Comparison of ENCODE assay signal across 22 cellular contexts in genomic region chr2:218877891-218878290, GRCh38. TPM values are rescaled to one million over a fixed set of nuclear protein-coding genes. Genes with fewer than 3 reads are reported as not detected.
"Had no signal": no experiment of that assay in that cellular context is flagged by ENCODE, and none has a peak within 500 bp of the region (broad histone marks: within the 10 kb centered on the region; RNA-seq: fewer than 3 reads in every experiment).

No MANE protein-coding gene starts in this region.

- H3K27ac ChIP-seq: ascending aorta, breast epithelium, gastroesophageal sphincter, hepatocyte, thyroid gland, vagina had no signal

- H3K4me3 ChIP-seq: ascending aorta, breast epithelium, gastroesophageal sphincter, hepatocyte, thyroid gland, vagina had no signal

- H3K36me3 ChIP-seq: ascending aorta, breast epithelium, gastroesophageal sphincter, thyroid gland, vagina had no signal

- ATAC-seq: activated naive CD8-positive, alpha-beta T cell treated with anti-CD3 and anti-CD28 coated beads, Interleukin-2, amount 50 U/mL, for 24 hours; activated T-helper 17 cell treated with anti-CD3 and anti-CD28 coated beads, Interleukin-2, amount 50 U/mL, for 72 hours; gastroesophageal sphincter; left lobe of liver; naive thymus-derived CD4-positive, alpha-beta T cell; stimulated activated naive B cell treated with anti-CD40 and anti-IgM and Interleukin-4, amounts not matched to agents 10 μg/mL and 1 μg/mL and 100 μg/mL, for 72 hours had no signal

- H3K9me3 ChIP-seq: ascending aorta, breast epithelium, gastroesophageal sphincter, thyroid gland, vagina had no signal

- DNase-seq: activated CD4-positive, alpha-beta T cell treated with anti-CD3 and anti-CD28 coated beads for 1 hour; activated CD4-positive, alpha-beta T cell treated with anti-CD3 and anti-CD28 coated beads, Interleukin-2, amount 50 U/mL, for 4 hours; activated naive CD4-positive, alpha-beta T cell treated with anti-CD3 and anti-CD28 coated beads for 36 hours; activated naive CD8-positive, alpha-beta T cell treated with anti-CD3 and anti-CD28 coated beads, Interleukin-2, amount 50 U/mL, for 24 hours; activated T-cell treated with anti-CD3 and anti-CD28 coated beads for 4 hours; cerebellar nuclear complex; erythroblast; islet precursor cell; mammary epithelial cell; naive thymus-derived CD4-positive, alpha-beta T cell; stimulated activated CD4-positive, alpha-beta T cell treated with anti-CD3 and anti-CD28 coated beads, Interleukin-4, amount 100 ng/mL, for 1 hour; stimulated activated naive B cell treated with anti-CD40 and anti-IgM and Interleukin-4, amounts not matched to agents 10 μg/mL and 1 μg/mL and 100 μg/mL, for 72 hours; thyroid gland had no signal

RNA-seq across cellular contexts. Expression of gene WNT10A, which starts 2.8 kb away (rescaled TPM):
- total RNA-seq: ascending aorta, dermis microvascular lymphatic vessel endothelial cell, gastroesophageal sphincter, left lobe of liver had no signal

RNA-seq across cellular contexts. Expression of gene WNT6, which starts 18.3 kb away (rescaled TPM):
- total RNA-seq: activated naive CD4-positive, alpha-beta T cell treated with anti-CD3 and anti-CD28 coated beads for 36 hours; dermis microvascular lymphatic vessel endothelial cell; mammary epithelial cell had no signal
- polyA plus RNA-seq: mammary epithelial cell had no signal

RNA-seq across cellular contexts. Expression of gene PRKAG3, which starts 46.3 kb away (rescaled TPM):
- total RNA-seq: activated naive CD4-positive, alpha-beta T cell treated with anti-CD3 and anti-CD28 coated beads for 36 hours; activated T-helper 17 cell treated with anti-CD3 and anti-CD28 coated beads, Interleukin-2, amount 50 U/mL, for 72 hours; ascending aorta; breast epithelium; dermis microvascular lymphatic vessel endothelial cell; gastroesophageal sphincter; hepatocyte; left lobe of liver; mammary epithelial cell; naive thymus-derived CD4-positive, alpha-beta T cell; renal cortical epithelial cell; thyroid gland; vagina had no signal
- polyA plus RNA-seq: mammary epithelial cell; naive thymus-derived CD4-positive, alpha-beta T cell had no signal
